1 cellular context compared by ENCODE assay signal in genomic region chr11:77325159-77325558, GRCh38.
TF ChIP-seq lines count a peak whose summit lies in the region.

No MANE protein-coding gene starts in this region.

TF ChIP-seq in IMR-90, 13 proteins besides CTCF, POLR2A, EP300 and RAD21 (continued from another document):
- no peak for TF ChIP-seq ELK1 (IDR thresholded peaks at IDR 0.05; ENCODE audit: borderline replicate concordance, low read depth, low read length)
- TF ChIP-seq FOS (IDR thresholded peaks at IDR 0.05; ENCODE audit: low read depth, low read length): no peak
